19 cellular contexts compared by ENCODE assay signal in the genomic region with DNA sequence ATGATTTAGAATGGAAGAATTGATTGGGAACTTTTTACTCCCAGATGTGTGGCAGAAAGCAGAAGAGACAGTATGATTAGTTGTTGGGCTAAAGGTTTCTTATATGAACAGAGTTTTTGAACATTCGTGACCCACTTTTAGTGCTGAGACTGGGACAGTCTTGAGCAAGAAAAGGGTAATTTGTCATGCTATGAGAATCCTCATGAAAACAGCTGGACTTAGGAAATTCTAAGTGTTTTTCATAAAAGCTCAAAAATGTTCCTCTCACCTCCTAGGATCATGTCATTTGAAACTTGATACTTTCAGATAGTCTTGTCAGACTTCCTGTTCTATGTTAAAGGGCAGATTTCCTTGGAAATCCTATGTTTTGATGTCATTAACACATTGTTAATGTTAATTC.
"Had no signal": no experiment of that assay in that cellular context is flagged by ENCODE, and none has a peak within 500 bp of the region (broad histone marks: within the 10 kb centered on the region; RNA-seq: fewer than 3 reads in every experiment).

No MANE protein-coding gene starts in this region.

- H3K27me3 ChIP-seq: esophagus muscularis mucosa, hepatocyte, neutrophil, right atrium auricular region, sigmoid colon, tibial artery had no signal

- DNase-seq: effector memory CD4-positive, alpha-beta T cell; foreskin melanocyte; head of caudate nucleus; left colon; left ventricle myocardium superior; mesendoderm; naive thymus-derived CD4-positive, alpha-beta T cell; nephron progenitor cell; posterior cingulate gyrus; sigmoid colon; stimulated activated CD4-positive, alpha-beta T cell treated with anti-CD3 and anti-CD28 coated beads, Interleukin-4, amount 100 ng/mL, for 1 hour; stimulated activated CD8-positive, alpha-beta memory T cell treated with anti-CD3 and anti-CD28 coated beads, Interleukin-4, amount 100 ng/mL, for 48 hours; stimulated activated naive CD8-positive, alpha-beta T cell treated with anti-CD3 and anti-CD28 coated beads, Interleukin-15, Interleukin-2, amounts not matched to agents 100 U/mL and 50 U/mL, for 24 hours; tibial artery had no signal

- H3K36me3 ChIP-seq: esophagus muscularis mucosa, neutrophil, right atrium auricular region, sigmoid colon, tibial artery had no signal

- H3K79me2 ChIP-seq: hepatocyte had no signal

- H3K4me2 ChIP-seq: hepatocyte had no signal

- H3K4me1 ChIP-seq: esophagus muscularis mucosa, right atrium auricular region, sigmoid colon, tibial artery had no signal

- H3K4me3 ChIP-seq: esophagus muscularis mucosa, hepatocyte, lung, right atrium auricular region, sigmoid colon, tibial artery had no signal

- H2AFZ ChIP-seq: hepatocyte had no signal

- H3K9me3 ChIP-seq: esophagus muscularis mucosa, neutrophil, right atrium auricular region, sigmoid colon, tibial artery had no signal

- H3K27ac ChIP-seq: esophagus muscularis mucosa, hepatocyte, neutrophil, right atrium auricular region, sigmoid colon, tibial artery had no signal
